In the genomic region with DNA sequence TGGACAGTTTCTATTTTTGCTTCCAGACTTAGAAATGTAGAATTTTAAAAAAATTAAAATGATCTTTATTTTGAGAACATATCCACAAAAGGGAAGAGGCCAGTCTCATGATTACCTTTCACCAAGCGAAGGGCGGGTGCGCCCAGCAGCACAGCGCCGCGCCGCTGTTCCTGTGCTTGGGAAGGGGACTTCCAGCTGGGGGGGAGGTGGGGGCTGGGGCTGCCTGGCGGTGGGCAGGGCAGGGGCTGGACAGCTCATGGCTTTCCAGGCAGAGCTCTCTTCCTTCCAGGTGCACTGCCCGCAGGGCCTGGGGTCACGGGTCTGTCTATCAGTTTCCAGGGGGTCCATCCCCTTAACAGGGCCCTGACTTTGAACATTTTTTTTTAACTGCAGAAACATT, we compare ENCODE assay signal across 14 cellular contexts.
"Had no signal": no experiment of that assay in that cellular context is flagged by ENCODE, and none has a peak within 500 bp of the region (broad histone marks: within the 10 kb centered on the region; RNA-seq: fewer than 3 reads in every experiment).

No MANE protein-coding gene starts in this region.

- ATAC-seq: activated T-cell treated with anti-CD3 and anti-CD28 coated beads, Interleukin-2, amount 50 U/mL, for 4 hours; stimulated activated effector memory CD8-positive, alpha-beta T cell treated with anti-CD3 and anti-CD28 coated beads, Interleukin-12 subunit alpha, Interleukin-12 subunit beta, amount 100 ng/mL, for 72 hours had no signal

- H3K9me3 Mint-ChIP-seq: activated T-cell treated with anti-CD3 and anti-CD28 coated beads, Interleukin-2, amount 50 U/mL, for 4 hours; immature natural killer cell; memory B cell; neural crest cell; stimulated activated effector memory CD8-positive, alpha-beta T cell treated with anti-CD3 and anti-CD28 coated beads, Interleukin-12 subunit alpha, Interleukin-12 subunit beta, amount 100 ng/mL, for 72 hours had no signal

- H3K4me1 Mint-ChIP-seq: immature natural killer cell; memory B cell; stimulated activated effector memory CD8-positive, alpha-beta T cell treated with anti-CD3 and anti-CD28 coated beads, Interleukin-12 subunit alpha, Interleukin-12 subunit beta, amount 100 ng/mL, for 72 hours had no signal

- H3K27ac Mint-ChIP-seq: activated naive CD8-positive, alpha-beta T cell; immature natural killer cell; memory B cell; stimulated activated effector memory CD8-positive, alpha-beta T cell treated with anti-CD3 and anti-CD28 coated beads, Interleukin-12 subunit alpha, Interleukin-12 subunit beta, amount 100 ng/mL, for 72 hours had no signal

- H3K36me3 Mint-ChIP-seq: activated naive CD8-positive, alpha-beta T cell; immature natural killer cell; memory B cell; stimulated activated effector memory CD8-positive, alpha-beta T cell treated with anti-CD3 and anti-CD28 coated beads, Interleukin-12 subunit alpha, Interleukin-12 subunit beta, amount 100 ng/mL, for 72 hours had no signal

- H3K9me3 ChIP-seq: breast epithelium had no signal

- DNase-seq: activated CD4-positive, alpha-beta T cell treated with anti-CD3 and anti-CD28 coated beads for 1 hour; activated CD4-positive, alpha-beta T cell treated with anti-CD3 and anti-CD28 coated beads, Interleukin-2, amount 50 U/mL, for 48 hours; activated effector memory CD4-positive, alpha-beta T cell treated with anti-CD3 and anti-CD28 coated beads, Interleukin-2, amount 50 U/mL, for 16 hours; activated T-cell treated with anti-CD3 and anti-CD28 coated beads, Interleukin-2, amount 50 U/mL, for 4 hours; effector memory CD4-positive, alpha-beta T cell; hypothalamus; immature natural killer cell; left cardiac atrium; trophoblast cell had no signal

- H3K4me3 ChIP-seq: breast epithelium had no signal

- H3K4me1 ChIP-seq: breast epithelium had no signal

- H3K27me3 Mint-ChIP-seq: activated naive CD8-positive, alpha-beta T cell had no signal

- H3K4me3 Mint-ChIP-seq: activated naive CD8-positive, alpha-beta T cell; activated T-cell treated with anti-CD3 and anti-CD28 coated beads, Interleukin-2, amount 50 U/mL, for 4 hours; immature natural killer cell; memory B cell; neural crest cell; stimulated activated effector memory CD8-positive, alpha-beta T cell treated with anti-CD3 and anti-CD28 coated beads, Interleukin-12 subunit alpha, Interleukin-12 subunit beta, amount 100 ng/mL, for 72 hours had no signal

- H3K27me3 ChIP-seq: breast epithelium had no signal

- H3K36me3 ChIP-seq: breast epithelium had no signal

- H3K27ac ChIP-seq: breast epithelium had no signal
